In the genomic region with DNA sequence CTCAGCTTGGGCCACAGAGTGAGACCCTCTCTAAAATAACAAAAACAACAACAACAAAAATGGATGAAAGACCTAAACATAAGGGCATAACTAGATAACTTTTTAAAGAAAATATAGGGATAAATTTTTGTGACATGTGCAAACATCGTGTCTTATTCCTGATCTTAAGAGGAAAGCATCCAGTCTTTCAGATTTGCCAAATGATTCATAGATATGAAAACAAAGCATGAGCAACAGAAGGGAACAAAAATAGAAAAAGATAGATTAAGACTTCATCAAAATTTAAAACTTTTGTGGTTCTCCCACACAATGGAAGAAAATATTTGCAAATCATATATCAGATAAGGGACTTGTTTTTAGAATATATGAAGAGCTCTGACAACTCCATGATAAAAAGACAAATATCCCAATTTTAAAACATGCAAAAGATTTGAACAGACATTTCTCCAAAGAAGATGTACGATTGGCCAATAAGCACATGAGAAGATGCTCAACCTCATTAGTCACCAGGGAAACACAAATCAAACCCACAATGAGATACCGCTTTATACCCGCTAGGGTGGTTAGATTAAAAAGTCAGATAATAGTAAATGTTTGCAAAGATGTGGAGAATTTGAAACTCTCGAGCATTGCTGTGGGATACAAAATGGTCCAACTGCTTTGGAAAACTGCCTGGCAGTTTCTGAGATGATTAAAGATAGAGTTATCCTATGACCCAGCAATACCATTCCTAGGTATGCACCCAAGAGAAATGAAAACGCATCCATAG, we compare ENCODE assay signal across 1 cellular context.
TF ChIP-seq lines count a peak whose summit lies in the region.

No MANE protein-coding gene starts in this region.

TF ChIP-seq in IMR-90, 13 proteins besides CTCF, POLR2A, EP300 and RAD21:
- no peak for TF ChIP-seq CHD1 (IDR thresholded peaks at IDR 0.05; ENCODE audit: low read depth, low read length)
- TF ChIP-seq BHLHE40 (IDR thresholded peaks at IDR 0.05; ENCODE audit: low read depth, low read length): no peak
- TF ChIP-seq NFE2L2 (IDR thresholded peaks at IDR 0.05; ENCODE audit: low read depth, low read length): no peak
- TF ChIP-seq CEBPB (IDR thresholded peaks at IDR 0.05; ENCODE audit: low read depth, low read length): peak; percentile 33; the same call in 1 of the 2 replicates
- TF ChIP-seq MAFK (IDR thresholded peaks at IDR 0.05; ENCODE audit: low read depth, low read length): no peak
- TF ChIP-seq RFX5 (IDR thresholded peaks at IDR 0.05; ENCODE audit: low read depth, low read length): peak; percentile 90
- no peak for TF ChIP-seq MXI1 (IDR thresholded peaks at IDR 0.05; ENCODE audit: borderline replicate concordance, low read depth, low read length)
- TF ChIP-seq, protein P1, sequence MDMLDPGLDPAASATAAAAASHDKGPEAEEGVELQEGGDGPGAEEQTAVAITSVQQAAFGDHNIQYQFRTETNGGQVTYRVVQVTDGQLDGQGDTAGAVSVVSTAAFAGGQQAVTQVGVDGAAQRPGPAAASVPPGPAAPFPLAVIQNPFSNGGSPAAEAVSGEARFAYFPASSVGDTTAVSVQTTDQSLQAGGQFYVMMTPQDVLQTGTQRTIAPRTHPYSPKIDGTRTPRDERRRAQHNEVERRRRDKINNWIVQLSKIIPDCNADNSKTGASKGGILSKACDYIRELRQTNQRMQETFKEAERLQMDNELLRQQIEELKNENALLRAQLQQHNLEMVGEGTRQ (IDR thresholded peaks at IDR 0.05; ENCODE audit: low read depth, low read length): no peak
- TF ChIP-seq SMC3 (IDR thresholded peaks at IDR 0.05; ENCODE audit: low read depth, low read length): no peak
- no peak for TF ChIP-seq FOS (IDR thresholded peaks at IDR 0.05; ENCODE audit: low read depth, low read length)
- no peak for TF ChIP-seq RCOR1 (IDR thresholded peaks at IDR 0.05; ENCODE audit: insufficient replicate concordance, low read length)
- no peak for TF ChIP-seq MAZ (IDR thresholded peaks at IDR 0.05; ENCODE audit: borderline replicate concordance, low read depth, low read length)
- TF ChIP-seq, protein P2, sequence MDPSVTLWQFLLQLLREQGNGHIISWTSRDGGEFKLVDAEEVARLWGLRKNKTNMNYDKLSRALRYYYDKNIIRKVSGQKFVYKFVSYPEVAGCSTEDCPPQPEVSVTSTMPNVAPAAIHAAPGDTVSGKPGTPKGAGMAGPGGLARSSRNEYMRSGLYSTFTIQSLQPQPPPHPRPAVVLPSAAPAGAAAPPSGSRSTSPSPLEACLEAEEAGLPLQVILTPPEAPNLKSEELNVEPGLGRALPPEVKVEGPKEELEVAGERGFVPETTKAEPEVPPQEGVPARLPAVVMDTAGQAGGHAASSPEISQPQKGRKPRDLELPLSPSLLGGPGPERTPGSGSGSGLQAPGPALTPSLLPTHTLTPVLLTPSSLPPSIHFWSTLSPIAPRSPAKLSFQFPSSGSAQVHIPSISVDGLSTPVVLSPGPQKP (IDR thresholded peaks at IDR 0.05; ENCODE audit: borderline replicate concordance, low read depth, low read length): no peak
